Comparison of ENCODE assay signal across 27 cellular contexts in genomic region chr22:39654527-39654926, GRCh38.
"Had no signal": no experiment of that assay in that cellular context is flagged by ENCODE, and none has a peak within 500 bp of the region (broad histone marks: within the 10 kb centered on the region; RNA-seq: fewer than 3 reads in every experiment).

No MANE protein-coding gene starts in this region.

- H3K9me3 ChIP-seq: mucosa of descending colon, prostate gland, suprapubic skin, transverse colon, upper lobe of right lung, uterus had no signal

- H3K27ac ChIP-seq: prostate gland, right atrium auricular region, suprapubic skin, transverse colon, upper lobe of right lung, uterus had no signal

- H3K4me2 ChIP-seq: smooth muscle cell had no signal

- H3K27ac Mint-ChIP-seq: memory B cell; mesothelial cell of epicardium; natural killer cell treated with Interleukin-12 subunit alpha and Interleukin-12 subunit beta and Interleukin-15 and Interleukin-18, amount 100 ng/mL, for 72 hours; stimulated activated memory B cell treated with anti-CD40 and anti-IgM and Interleukin-4, amounts not matched to agents 10 μg/mL and 1 μg/mL and 100 μg/mL, for 72 hours; stimulated activated naive CD8-positive, alpha-beta T cell treated with anti-CD3 and anti-CD28 coated beads, Interleukin-15, Interleukin-2, amounts not matched to agents 100 ng/mL and 50 ng/mL, for 24 hours had no signal

- H3K4me1 ChIP-seq: prostate gland, right atrium auricular region, suprapubic skin, transverse colon, upper lobe of right lung, uterus had no signal

- H3K27me3 Mint-ChIP-seq: stimulated activated naive CD8-positive, alpha-beta T cell treated with anti-CD3 and anti-CD28 coated beads, Interleukin-15, Interleukin-2, amounts not matched to agents 100 ng/mL and 50 ng/mL, for 24 hours had no signal

- FAIRE-seq: endometrium, frontal cortex, keratinocyte had no signal

- H3K27me3 ChIP-seq: right atrium auricular region had no signal

- H3K4me3 Mint-ChIP-seq: effector memory CD8-positive, alpha-beta T cell; memory B cell; mesothelial cell of epicardium; naive B cell; natural killer cell treated with Interleukin-12 subunit alpha and Interleukin-12 subunit beta and Interleukin-15 and Interleukin-18, amount 100 ng/mL, for 72 hours; neural crest cell; stimulated activated memory B cell treated with anti-CD40 and anti-IgM and Interleukin-4, amounts not matched to agents 10 μg/mL and 1 μg/mL and 100 μg/mL, for 72 hours; stimulated activated naive CD8-positive, alpha-beta T cell treated with anti-CD3 and anti-CD28 coated beads, Interleukin-15, Interleukin-2, amounts not matched to agents 100 ng/mL and 50 ng/mL, for 24 hours had no signal

- DNase-seq: cortex of kidney; effector memory CD8-positive, alpha-beta T cell; mucosa of descending colon; naive B cell; nucleus accumbens; stimulated activated CD4-positive, alpha-beta T cell treated with anti-CD3 and anti-CD28 coated beads, Interleukin-12 subunit alpha, Interleukin-12 subunit beta, amount 100 ng/mL, for 4 hours; stimulated activated CD4-positive, alpha-beta T cell treated with anti-CD3 and anti-CD28 coated beads, Interleukin-1b, Interleukin-23, amount 100 ng/mL, for 48 hours; stimulated activated CD4-positive, alpha-beta T cell treated with anti-CD3 and anti-CD28 coated beads, Interleukin-4, amount 100 ng/mL, for 24 hours; transverse colon; upper lobe of right lung; uterus had no signal

- ATAC-seq: effector memory CD8-positive, alpha-beta T cell; left lobe of liver; mucosa of descending colon; natural killer cell treated with Interleukin-12 subunit alpha and Interleukin-12 subunit beta and Interleukin-15 and Interleukin-18, amount 100 ng/mL, for 72 hours; sciatic nerve; stimulated activated memory B cell treated with anti-CD40 and anti-IgM and Interleukin-4, amounts not matched to agents 10 μg/mL and 1 μg/mL and 100 μg/mL, for 72 hours; upper lobe of right lung had no signal

- H3K36me3 ChIP-seq: prostate gland, right atrium auricular region, suprapubic skin, transverse colon, upper lobe of right lung, uterus had no signal

- H3K9me3 Mint-ChIP-seq: effector memory CD8-positive, alpha-beta T cell; memory B cell; mesothelial cell of epicardium; naive B cell; natural killer cell treated with Interleukin-12 subunit alpha and Interleukin-12 subunit beta and Interleukin-15 and Interleukin-18, amount 100 ng/mL, for 72 hours; neural crest cell; stimulated activated memory B cell treated with anti-CD40 and anti-IgM and Interleukin-4, amounts not matched to agents 10 μg/mL and 1 μg/mL and 100 μg/mL, for 72 hours; stimulated activated naive CD8-positive, alpha-beta T cell treated with anti-CD3 and anti-CD28 coated beads, Interleukin-15, Interleukin-2, amounts not matched to agents 100 ng/mL and 50 ng/mL, for 24 hours had no signal

- H3K4me1 Mint-ChIP-seq: mesothelial cell of epicardium had no signal

- H3K36me3 Mint-ChIP-seq: mesothelial cell of epicardium; naive B cell; natural killer cell treated with Interleukin-12 subunit alpha and Interleukin-12 subunit beta and Interleukin-15 and Interleukin-18, amount 100 ng/mL, for 72 hours; stimulated activated memory B cell treated with anti-CD40 and anti-IgM and Interleukin-4, amounts not matched to agents 10 μg/mL and 1 μg/mL and 100 μg/mL, for 72 hours had no signal

- H3K4me3 ChIP-seq: lung, mucosa of descending colon, prostate gland, right atrium auricular region, smooth muscle cell, suprapubic skin, transverse colon, upper lobe of right lung, uterus had no signal
